8 cellular contexts compared by ENCODE assay signal in genomic region chr17:45394913-45395568, GRCh38. TPM values are rescaled to one million over a fixed set of nuclear protein-coding genes. Genes with fewer than 3 reads are reported as not detected.
A peak's percentile ranks its signal among the peaks of the same experiment; 100 is the strongest.
DNase-seq lines count a peak whose midpoint lies in the region; ATAC-seq and TF ChIP-seq lines count a peak whose summit lies in the region.

No MANE protein-coding gene starts in this region.

- H3K4me2 ChIP-seq in HCT116 (ENCODE audit: low read length): 0 out of 2 replicates have a peak overlapping the region, but pooled peaks have one; percentile 15

- no peak overlapping the region for H3K27ac ChIP-seq in HCT116 (ENCODE audit: low read depth, low read length)

- POLR2A ChIA-PET in HCT116 (lab: Charles Lee): interaction anchor here (2.1 kb wide), 1 partner anchor 30 kb away, joined by 6 read pairs; no protein-coding TSS in a partner anchor

- H3K4me1 ChIP-seq in HCT116 (ENCODE audit: control insufficient read depth in 1 of 2, insufficient read depth in 2 of 2, low read length in 2 of 2) (peaks cover 0 to 16% of the 10 kb centered on the region in 2 experiments; a peak in 2 of 4 replicates), NT2/D1 (ENCODE audit: insufficient read depth, insufficient read length) (peaks cover 13% of the 10 kb centered on the region)

- H3K9ac ChIP-seq in HCT116 (ENCODE audit: low read length): no peak overlapping the region
- peak overlapping the region; percentile 44 for H3K9ac ChIP-seq in NT2/D1 (ENCODE audit: insufficient read length, low read depth)

- no peaks in the 10 kb centered on the region for H4K20me1 ChIP-seq in HCT116 (ENCODE audit: insufficient read depth)

- RAD21 ChIA-PET in HCT116 (lab: Charles Lee; ENCODE audit: low non-redundant PET in 1 of 2, low total read pairs in 2 of 2, uncharacterized antibody in 2 of 2, unreplicated experiment in 2 of 2): interaction anchor here (0.8 to 0.9 kb wide), 2 partner anchors 245 to 457 kb away, joined by 3 to 6 read pairs; no protein-coding TSS in a partner anchor

- no TSS peak for BruUV-seq in HCT116 (replicated peaks; lab: Mats Ljungman, UMichigan)

- H3K9me2 ChIP-seq in HCT116 (ENCODE audit: insufficient read depth): no peaks in the 10 kb centered on the region

- H3K27me3 ChIP-seq in HCT116 (ENCODE audit: insufficient read depth, low read length): no peaks in the 10 kb centered on the region
- no peaks in the 10 kb centered on the region for H3K27me3 ChIP-seq in NT2/D1 (ENCODE audit: insufficient read depth, insufficient read length)

- DNase-seq in C1 segment of cervical spinal cord (lab: John Stamatoyannopoulos, UW) (peak in 11 of 14 donors; percentile 13 to 52 (median 33)), HCT116 (ENCODE audit: low read depth, low spot score) (peak; percentile 45), NT2/D1 (ENCODE audit: low read depth, low spot score) (peak; percentile 88), Right ventricle myocardium inferior (ENCODE audit: missing footprints) (peak; percentile 82), osteocyte (ENCODE audit: extremely low spot score, unreplicated experiment) (no peak), middle frontal gyrus (ENCODE audit: extremely low spot score, low spot score) (no peak)
- peak; percentile 44 for DNase-seq in activated naive CD4-positive, alpha-beta T cell treated with anti-CD3 and anti-CD28 coated beads, Interleukin-2, amount 50 U/mL, for 16 hours

- peaks cover 3% of the 10 kb centered on the region for H3K4me1 Mint-ChIP-seq in osteocyte (ENCODE audit: unreplicated experiment)

- H3K4me3 ChIP-seq in HCT116 (replicated peaks in 1 of 2; ENCODE audit: low read depth in 1 of 2, low read length in 2 of 2): no peak overlapping the region
- no peak overlapping the region for H3K4me3 ChIP-seq in NT2/D1 (ENCODE audit: insufficient read length, low read depth)

- H3K27ac Mint-ChIP-seq in osteocyte (ENCODE audit: unreplicated experiment): no peak overlapping the region

- no peaks in the 10 kb centered on the region for H3K9me3 ChIP-seq in HCT116 (ENCODE audit: control insufficient read depth in 1 of 2, insufficient read depth in 1 of 2, low read depth in 1 of 2, low read length in 2 of 2)
- H3K9me3 ChIP-seq in NT2/D1 (ENCODE audit: insufficient read depth, low read length): no peaks in the 10 kb centered on the region; the same call in 1 of the 2 replicates

- peaks cover 3% of the 10 kb centered on the region for H3K27me3 Mint-ChIP-seq in osteocyte (ENCODE audit: unreplicated experiment)

- no peaks in the 10 kb centered on the region for H3K36me3 Mint-ChIP-seq in osteocyte (ENCODE audit: unreplicated experiment)

- peak; percentile 93 for TF ChIP-seq RAD21 in HCT116 (IDR thresholded peaks at IDR 0.05; ENCODE audit: low read depth)

- H3K79me2 ChIP-seq in HCT116 (ENCODE audit: insufficient read depth, low read length): no peaks in the 10 kb centered on the region

- ATAC-seq in HCT116: peak; percentile 79
- peak; percentile 63 for ATAC-seq in Right ventricle myocardium inferior
- ATAC-seq in HG03521 (IDR thresholded peaks at IDR 0.05; ENCODE audit: unreplicated experiment): no peak

- CTCF ChIA-PET in HCT116 (lab: Charles Lee): interaction anchor here (0.7 to 9.5 kb wide), 7 partner anchors 10 to 457 kb away, joined by 3 to 58 read pairs (median 4); no protein-coding TSS in a partner anchor

- no peak overlapping the region for H3K4me3 Mint-ChIP-seq in osteocyte (ENCODE audit: unreplicated experiment)

- no peaks in the 10 kb centered on the region for H3K9me3 Mint-ChIP-seq in osteocyte (ENCODE audit: unreplicated experiment)

- H3K36me3 ChIP-seq in HCT116 (ENCODE audit: control insufficient read depth in 1 of 2, insufficient read depth in 2 of 2, low read length in 2 of 2): peaks cover 4 to 7% of the 10 kb centered on the region in 2 experiments; a peak in 2 of 4 replicates
- H3K36me3 ChIP-seq in NT2/D1 (ENCODE audit: insufficient read depth, insufficient read length, low read length): peaks cover 20% of the 10 kb centered on the region

- no peak for TF ChIP-seq POLR2A in HCT116 (IDR thresholded peaks at IDR 0.05; ENCODE audit: borderline replicate concordance, extremely low read depth, insufficient read depth, insufficient read length)

- TF ChIP-seq CTCF in HCT116 (IDR thresholded peaks at IDR 0.05 in 2 of 3, conservative IDR thresholded peaks at IDR 0.05 in 1 of 3; ENCODE audit: borderline replicate concordance in 1 of 3, insufficient read depth in 1 of 3, low read depth in 2 of 3, low read length in 2 of 3) (peak; percentile 79 to 90 (median 86)), osteocyte (IDR thresholded peaks at IDR 0.05) (peak; percentile 81)

- no peak overlapping the region for H2AFZ ChIP-seq in HCT116 (ENCODE audit: low read depth, low read length, poor library complexity, severe bottlenecking)

- intact Hi-C loops in HCT116 (cut with micrococcal nuclease): loop anchor here (1.0 kb wide), 2 partner anchors 30 to 457 kb away; no protein-coding TSS in a partner anchor
- intact Hi-C loops in Right ventricle myocardium inferior (cut with DNase I): loop anchor here (10.0 kb wide), 1 partner anchor 440 kb away; no protein-coding TSS in a partner anchor

TF ChIP-seq in HCT116, 20 proteins besides CTCF, POLR2A, EP300 and RAD21:
- TF ChIP-seq SP1 (IDR thresholded peaks at IDR 0.05; ENCODE audit: low read depth) (no peak), EZH2phosphoT487 (IDR thresholded peaks at IDR 0.05; ENCODE audit: borderline replicate concordance) (no peak), TCF7L2 (IDR thresholded peaks at IDR 0.05; ENCODE audit: borderline replicate concordance, extremely low read depth, insufficient read depth, insufficient read length) (no peak), FOSL1 (IDR thresholded peaks at IDR 0.05; ENCODE audit: low read depth) (no peak), YY1 (IDR thresholded peaks at IDR 0.05; ENCODE audit: extremely low read depth, insufficient replicate concordance, low read depth, low read length) (no peak), CBX3 (IDR thresholded peaks at IDR 0.05; ENCODE audit: low read depth) (no peak), JUND (IDR thresholded peaks at IDR 0.05) (no peak), ELF1 (IDR thresholded peaks at IDR 0.05; ENCODE audit: borderline replicate concordance, low read depth) (no peak), SRF (IDR thresholded peaks at IDR 0.05; ENCODE audit: low read depth) (no peak), ATF3 (IDR thresholded peaks at IDR 0.05) (no peak), CEBPB (IDR thresholded peaks at IDR 0.05; ENCODE audit: low read depth) (no peak), ZNF274 (IDR thresholded peaks at IDR 0.05; ENCODE audit: low read depth, low read length) (no peak)
- TF ChIP-seq, protein P1, sequence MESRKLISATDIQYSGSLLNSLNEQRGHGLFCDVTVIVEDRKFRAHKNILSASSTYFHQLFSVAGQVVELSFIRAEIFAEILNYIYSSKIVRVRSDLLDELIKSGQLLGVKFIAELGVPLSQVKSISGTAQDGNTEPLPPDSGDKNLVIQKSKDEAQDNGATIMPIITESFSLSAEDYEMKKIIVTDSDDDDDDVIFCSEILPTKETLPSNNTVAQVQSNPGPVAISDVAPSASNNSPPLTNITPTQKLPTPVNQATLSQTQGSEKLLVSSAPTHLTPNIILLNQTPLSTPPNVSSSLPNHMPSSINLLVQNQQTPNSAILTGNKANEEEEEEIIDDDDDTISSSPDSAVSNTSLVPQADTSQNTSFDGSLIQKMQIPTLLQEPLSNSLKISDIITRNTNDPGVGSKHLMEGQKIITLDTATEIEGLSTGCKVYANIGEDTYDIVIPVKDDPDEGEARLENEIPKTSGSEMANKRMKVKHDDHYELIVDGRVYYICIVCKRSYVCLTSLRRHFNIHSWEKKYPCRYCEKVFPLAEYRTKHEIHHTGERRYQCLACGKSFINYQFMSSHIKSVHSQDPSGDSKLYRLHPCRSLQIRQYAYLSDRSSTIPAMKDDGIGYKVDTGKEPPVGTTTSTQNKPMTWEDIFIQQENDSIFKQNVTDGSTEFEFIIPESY (IDR thresholded peaks at IDR 0.05; ENCODE audit: extremely low read depth, insufficient replicate concordance, low read length): no peak
- TF ChIP-seq, protein P2, sequence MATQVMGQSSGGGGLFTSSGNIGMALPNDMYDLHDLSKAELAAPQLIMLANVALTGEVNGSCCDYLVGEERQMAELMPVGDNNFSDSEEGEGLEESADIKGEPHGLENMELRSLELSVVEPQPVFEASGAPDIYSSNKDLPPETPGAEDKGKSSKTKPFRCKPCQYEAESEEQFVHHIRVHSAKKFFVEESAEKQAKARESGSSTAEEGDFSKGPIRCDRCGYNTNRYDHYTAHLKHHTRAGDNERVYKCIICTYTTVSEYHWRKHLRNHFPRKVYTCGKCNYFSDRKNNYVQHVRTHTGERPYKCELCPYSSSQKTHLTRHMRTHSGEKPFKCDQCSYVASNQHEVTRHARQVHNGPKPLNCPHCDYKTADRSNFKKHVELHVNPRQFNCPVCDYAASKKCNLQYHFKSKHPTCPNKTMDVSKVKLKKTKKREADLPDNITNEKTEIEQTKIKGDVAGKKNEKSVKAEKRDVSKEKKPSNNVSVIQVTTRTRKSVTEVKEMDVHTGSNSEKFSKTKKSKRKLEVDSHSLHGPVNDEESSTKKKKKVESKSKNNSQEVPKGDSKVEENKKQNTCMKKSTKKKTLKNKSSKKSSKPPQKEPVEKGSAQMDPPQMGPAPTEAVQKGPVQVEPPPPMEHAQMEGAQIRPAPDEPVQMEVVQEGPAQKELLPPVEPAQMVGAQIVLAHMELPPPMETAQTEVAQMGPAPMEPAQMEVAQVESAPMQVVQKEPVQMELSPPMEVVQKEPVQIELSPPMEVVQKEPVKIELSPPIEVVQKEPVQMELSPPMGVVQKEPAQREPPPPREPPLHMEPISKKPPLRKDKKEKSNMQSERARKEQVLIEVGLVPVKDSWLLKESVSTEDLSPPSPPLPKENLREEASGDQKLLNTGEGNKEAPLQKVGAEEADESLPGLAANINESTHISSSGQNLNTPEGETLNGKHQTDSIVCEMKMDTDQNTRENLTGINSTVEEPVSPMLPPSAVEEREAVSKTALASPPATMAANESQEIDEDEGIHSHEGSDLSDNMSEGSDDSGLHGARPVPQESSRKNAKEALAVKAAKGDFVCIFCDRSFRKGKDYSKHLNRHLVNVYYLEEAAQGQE (IDR thresholded peaks at IDR 0.05; ENCODE audit: low read depth): no peak

RNA-seq across cellular contexts. Expression of gene ARHGAP27, which starts 37.6 kb away (rescaled TPM):
- total RNA-seq in HCT116 (2021; ENCODE audit: unreplicated experiment): 46.7 TPM
- 32.4 and 34.4 TPM in 2 replicates for polyA plus RNA-seq in HCT116 (2012)
- 34.4 TPM for total RNA-seq in Right ventricle myocardium inferior
- 0.99 and 1.6 TPM in 2 replicates for total RNA-seq in osteocyte

Comparison
In these comparisons a context has a peak if more than half of its experiments do, and no peak if none do; other contexts are left out.
1. DNase-seq: peak in C1 segment of cervical spinal cord (11 of 14), HCT116 (single experiment), NT2/D1 (single experiment), activated naive CD4-positive, alpha-beta T cell treated with anti-CD3 and anti-CD28 coated beads, Interleukin-2, amount 50 U/mL, for 16 hours (single experiment) and Right ventricle myocardium inferior (single experiment); none in osteocyte (single experiment) and middle frontal gyrus (single experiment).
2. RNA of gene ARHGAP27, which starts 37.6 kb away (total RNA-seq): 46.7 TPM in HCT116 (single experiment) and 34.4 TPM in Right ventricle myocardium inferior (single experiment); 0.99 to 1.6 TPM in osteocyte; every median in the first group is over 10 times any median in the second.